Comparison of ENCODE assay signal across 8 cellular contexts in the genomic region with DNA sequence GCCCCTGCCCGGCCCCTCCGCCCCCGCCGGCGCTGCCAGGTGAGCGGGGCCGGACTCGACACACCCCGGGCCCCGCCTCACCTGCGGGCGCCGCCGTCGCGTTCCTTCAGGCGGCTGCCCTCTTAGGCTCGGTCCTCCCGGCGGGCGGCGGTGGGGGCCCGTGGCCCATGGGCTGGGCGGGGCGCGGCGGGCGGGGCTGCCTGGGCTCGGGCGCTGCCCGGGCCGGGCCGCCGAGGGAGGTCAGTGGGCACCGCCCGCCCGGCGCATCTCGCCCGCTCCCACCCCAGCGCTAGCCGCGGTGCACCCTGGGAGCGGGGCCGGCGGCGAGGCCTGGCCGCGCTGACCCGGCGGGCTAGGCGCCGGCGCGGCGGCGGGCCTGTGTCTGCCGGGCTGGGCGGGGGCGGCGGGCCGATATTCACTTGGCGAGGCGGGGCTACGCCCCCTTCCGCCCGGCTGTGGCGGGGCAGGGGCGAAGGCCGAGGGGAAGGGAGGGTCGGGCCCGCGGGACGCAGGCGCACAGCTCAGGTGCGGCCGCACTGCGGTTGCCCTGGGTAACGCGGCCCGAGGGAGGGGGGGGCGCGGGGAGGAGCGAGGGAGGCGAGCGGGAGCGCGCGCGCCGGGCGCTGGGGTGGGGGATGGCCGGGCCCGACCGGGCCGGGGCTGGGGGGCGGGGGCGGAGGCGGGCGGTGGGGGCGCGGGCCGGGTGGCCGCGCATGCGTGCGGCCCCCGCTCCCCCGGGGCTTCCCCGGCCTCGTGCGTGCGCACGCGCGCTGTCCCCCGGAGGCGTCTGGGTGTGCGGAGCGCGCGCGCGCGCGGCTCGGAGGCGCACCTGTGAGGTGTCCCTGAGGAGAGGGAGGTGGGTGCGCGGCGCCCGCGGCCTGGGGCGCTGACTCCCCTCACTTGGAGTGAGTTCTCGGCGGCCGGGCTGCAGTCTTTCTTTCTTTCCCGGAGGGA. TPM values are rescaled to one million over a fixed set of nuclear protein-coding genes. Genes with fewer than 3 reads are reported as not detected.
DNase-seq lines count a peak whose midpoint lies in the region; ATAC-seq and TF ChIP-seq lines count a peak whose summit lies in the region.

A gene with protein sequence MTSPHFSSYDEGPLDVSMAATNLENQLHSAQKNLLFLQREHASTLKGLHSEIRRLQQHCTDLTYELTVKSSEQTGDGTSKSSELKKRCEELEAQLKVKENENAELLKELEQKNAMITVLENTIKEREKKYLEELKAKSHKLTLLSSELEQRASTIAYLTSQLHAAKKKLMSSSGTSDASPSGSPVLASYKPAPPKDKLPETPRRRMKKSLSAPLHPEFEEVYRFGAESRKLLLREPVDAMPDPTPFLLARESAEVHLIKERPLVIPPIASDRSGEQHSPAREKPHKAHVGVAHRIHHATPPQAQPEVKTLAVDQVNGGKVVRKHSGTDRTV (minus strand): TSS at position 384 of the 954 bp plus-strand sequence. CDS start 28,526 bp downstream, outside the sequence.
A gene (plus strand): TSS at position 768 of the 954 bp plus-strand sequence. CDS start 38,930 bp downstream, outside the sequence.

- H3K4me3 ChIP-seq in ACC112 (ENCODE audit: low read depth, low read length) (peak within 1 kb of the TSS; percentile 88), cardiac fibroblast (replicated peaks in 1 of 2; ENCODE audit: low read depth in 2 of 2, low read length in 2 of 2) (peak within 1 kb of the TSS; percentile 80 to 83)

- POLR2A ChIA-PET in WTC11 (lab: Charles Lee) = interaction anchor here (1.0 kb wide), 1 partner anchor 67 kb away, joined by 3 read pairs; no protein-coding TSS in a partner anchor

- H3K9me3 Mint-ChIP-seq in WTC11 = no peaks in the 10 kb centered on the region

- peaks cover 14% of the 10 kb centered on the region for H3K36me3 Mint-ChIP-seq in WTC11

- peaks cover 37% of the 10 kb centered on the region for H3K79me2 ChIP-seq in ACC112 (ENCODE audit: control insufficient read depth, insufficient read depth, low read length, unreplicated experiment)

- H3K27me3 ChIP-seq in ACC112 (ENCODE audit: insufficient read depth, low read length) = no peaks in the 10 kb centered on the region

- ATAC-seq in GM18867 (IDR thresholded peaks at IDR 0.05; ENCODE audit: unreplicated experiment) (peak; percentile 79), HG03103 (IDR thresholded peaks at IDR 0.05; ENCODE audit: low read depth, unreplicated experiment) (peak; percentile 81), WTC11 (peak; percentile 84)

- TF ChIP-seq CTCF in WTC11 (IDR thresholded peaks at IDR 0.05) (no peak), cardiac fibroblast (IDR thresholded peaks at IDR 0.05; ENCODE audit: low read depth, low read length) (no peak)

- peaks cover 3% of the 10 kb centered on the region; the same call in 1 of the 2 replicates for H3K36me3 ChIP-seq in ACC112 (ENCODE audit: insufficient read depth, low read length)

- CTCF ChIA-PET in WTC11 (lab: Charles Lee) = interaction anchor here (0.5 to 1.2 kb wide), 10 partner anchors 11 to 607 kb away, joined by 3 to 6 read pairs (median 3); no protein-coding TSS in a partner anchor

- peaks cover 23% of the 10 kb centered on the region for H3K4me1 Mint-ChIP-seq in WTC11

- H2AFZ ChIP-seq in ACC112 (ENCODE audit: low read length, unreplicated experiment) = peak within 1 kb of the TSS; percentile 73

- peaks cover 32% of the 10 kb centered on the region for H3K4me1 ChIP-seq in ACC112 (ENCODE audit: control insufficient read depth, insufficient read depth, low read length, unreplicated experiment)

- H3K27ac ChIP-seq in ACC112 (ENCODE audit: low read depth, low read length) = peak within 1 kb of the TSS; percentile 50; the same call in 1 of the 2 replicates

- peak within 1 kb of the TSS; percentile 91 for H3K4me3 Mint-ChIP-seq in WTC11

- peak within 1 kb of the TSS; percentile 44; the same call in 1 of the 2 replicates for H3K27ac Mint-ChIP-seq in WTC11

- DNase-seq in NCI-H2171 treated with DMSO at 0.1 percent for 48 hours (lab: John Stamatoyannopoulos, UW) (peak; percentile 90), WTC11 (ENCODE audit: low spot score) (peak; percentile 96), cardiac fibroblast (ENCODE audit: low read depth in 2 of 2) (peak; percentile 86 to 94), iris pigment epithelial cell (ENCODE audit: low read depth) (peak; percentile 89)
- peak; percentile 95 for DNase-seq in stimulated activated CD4-positive, alpha-beta T cell treated with anti-CD3 and anti-CD28 coated beads, Interleukin-12 subunit alpha, Interleukin-12 subunit beta, amount 100 ng/mL, for 4 hours

- peaks cover 73% of the 10 kb centered on the region for H3K27me3 Mint-ChIP-seq in WTC11 (ENCODE audit: low read depth)

TF ChIP-seq in WTC11, 78 proteins besides CTCF, POLR2A, EP300 and RAD21:
- TF ChIP-seq TCF7 (CRISPR knock-in tag; IDR thresholded peaks at IDR 0.05; ENCODE audit: low read depth) (no peak), TP53 (CRISPR knock-in tag; IDR thresholded peaks at IDR 0.05) (0 out of 2 replicates have a peak, but pooled peaks have one; percentile 14), SP1 (CRISPR knock-in tag; conservative IDR thresholded peaks at IDR 0.05) (peak; percentile 44; the same call in 1 of the 2 replicates)
- TF ChIP-seq, protein P1, sequence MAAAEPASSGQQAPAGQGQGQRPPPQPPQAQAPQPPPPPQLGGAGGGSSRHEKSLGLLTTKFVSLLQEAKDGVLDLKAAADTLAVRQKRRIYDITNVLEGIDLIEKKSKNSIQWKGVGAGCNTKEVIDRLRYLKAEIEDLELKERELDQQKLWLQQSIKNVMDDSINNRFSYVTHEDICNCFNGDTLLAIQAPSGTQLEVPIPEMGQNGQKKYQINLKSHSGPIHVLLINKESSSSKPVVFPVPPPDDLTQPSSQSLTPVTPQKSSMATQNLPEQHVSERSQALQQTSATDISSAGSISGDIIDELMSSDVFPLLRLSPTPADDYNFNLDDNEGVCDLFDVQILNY (CRISPR knock-in tag; IDR thresholded peaks at IDR 0.05) = peak; percentile 81

RNA-seq across cellular contexts. Expression of the first gene that starts in this region (rescaled TPM):
- total RNA-seq in WTC11 (2021) = 1.8 to 2.7 TPM (median 2.0 TPM) in 3 replicates

RNA-seq across cellular contexts. Expression of the second gene that starts in this region (rescaled TPM):
- total RNA-seq in WTC11 (2021) = 52.6 to 61.7 TPM (median 58.9 TPM) in 3 replicates

Comparison
In these comparisons a context has a peak if more than half of its experiments do, and no peak if none do; other contexts are left out.
1. Peak in every context shown above with its lines: DNase-seq, ATAC-seq, H3K4me3 ChIP-seq and H3K27ac ChIP-seq.